Comparison of ENCODE assay signal across 26 cellular contexts in genomic region chr7:45060295-45060694, GRCh38. TPM values are rescaled to one million over a fixed set of nuclear protein-coding genes. Genes with fewer than 3 reads are reported as not detected.
DNase-seq lines count a peak whose midpoint lies in the region; ATAC-seq and TF ChIP-seq lines count a peak whose summit lies in the region.
"Had no signal": no experiment of that assay in that cellular context is flagged by ENCODE, and none has a peak within 500 bp of the region (broad histone marks: within the 10 kb centered on the region; RNA-seq: fewer than 3 reads in every experiment).

No MANE protein-coding gene starts in this region.

- H3K36me3 ChIP-seq in CD4-positive, CD25-positive, alpha-beta regulatory T cell (ENCODE audit: control insufficient read depth, insufficient read depth, low read length) = peaks cover 67% of the 10 kb centered on the region
- H3K36me3 ChIP-seq in naive thymus-derived CD4-positive, alpha-beta T cell (ENCODE audit: control insufficient read depth in 2 of 3, insufficient read depth in 3 of 3, low read length in 3 of 3) = peaks cover 10 to 40% (median 11%) of the 10 kb centered on the region in 3 experiments
- H3K36me3 ChIP-seq in neural progenitor cell = no peaks in the 10 kb centered on the region
- H3K36me3 ChIP-seq: pancreas had no signal

- no peak overlapping the region for H3K9ac ChIP-seq in neural progenitor cell

- peak overlapping the region; percentile 10 for H3K4me3 Mint-ChIP-seq in T-helper 2 cell treated with Interferon-gamma antibody and Interleukin-4, amounts not matched to agents 5 μg/mL and 100 μg/mL, for 36 hours
- H3K4me3 Mint-ChIP-seq in CD4-positive, CD25-positive, alpha-beta regulatory T cell = peak overlapping the region in 3 of 4 donors; percentile 30 to 69 (median 52)
- H3K4me3 Mint-ChIP-seq in activated B cell treated with CpG ODN at 0.5 μM for 24 hours (no peak overlapping the region), neural progenitor cell (no peak overlapping the region)
- peak overlapping the region in 8 of 10 donors; percentile 5 to 59 (median 39) for H3K4me3 Mint-ChIP-seq in naive thymus-derived CD4-positive, alpha-beta T cell
- H3K4me3 Mint-ChIP-seq: activated CD4-positive, alpha-beta T cell treated with anti-CD3 and anti-CD28 coated beads, Interleukin-2, amount 10 ng/mL, durations not matched to agents 7 days and 5 days had no signal

- peaks cover 63% of the 10 kb centered on the region for H3K36me3 Mint-ChIP-seq in T-helper 2 cell treated with Interferon-gamma antibody and Interleukin-4, amounts not matched to agents 5 μg/mL and 100 μg/mL, for 36 hours (ENCODE audit: low read depth)
- peaks cover 57% of the 10 kb centered on the region for H3K36me3 Mint-ChIP-seq in CD4-positive, CD25-positive, alpha-beta regulatory T cell
- peaks cover 64% of the 10 kb centered on the region for H3K36me3 Mint-ChIP-seq in activated B cell treated with CpG ODN at 0.5 μM for 24 hours (ENCODE audit: low read depth)
- H3K36me3 Mint-ChIP-seq in naive thymus-derived CD4-positive, alpha-beta T cell = peaks cover 9 to 51% (median 21%) of the 10 kb centered on the region in 5 donors
- peaks cover 14% of the 10 kb centered on the region for H3K36me3 Mint-ChIP-seq in neural progenitor cell

- CTCF ChIA-PET in activated B cell treated with CpG ODN at 0.5 μM for 24 hours (lab: Charles Lee) = no interaction called here
- CTCF ChIA-PET in naive thymus-derived CD4-positive, alpha-beta T cell (lab: Charles Lee) = no interaction called here

- H3K9me3 ChIP-seq in CD4-positive, CD25-positive, alpha-beta regulatory T cell (ENCODE audit: control insufficient read depth in 2 of 2, low read length in 2 of 2) = no peaks in the 10 kb centered on the region
- no peaks in the 10 kb centered on the region for H3K9me3 ChIP-seq in naive thymus-derived CD4-positive, alpha-beta T cell (ENCODE audit: control insufficient read depth in 2 of 3, low read length in 3 of 3)
- no peaks in the 10 kb centered on the region for H3K9me3 ChIP-seq in neural progenitor cell (ENCODE audit: low read depth)
- H3K9me3 ChIP-seq: left lung, pancreas, right atrium auricular region, SJCRH30, testis had no signal

- H3K9me3 Mint-ChIP-seq in T-helper 2 cell treated with Interferon-gamma antibody and Interleukin-4, amounts not matched to agents 5 μg/mL and 100 μg/mL, for 36 hours = no peaks in the 10 kb centered on the region
- H3K9me3 Mint-ChIP-seq in CD4-positive, CD25-positive, alpha-beta regulatory T cell = no peaks in the 10 kb centered on the region
- H3K9me3 Mint-ChIP-seq in activated B cell treated with CpG ODN at 0.5 μM for 24 hours = no peaks in the 10 kb centered on the region
- no peaks in the 10 kb centered on the region for H3K9me3 Mint-ChIP-seq in naive thymus-derived CD4-positive, alpha-beta T cell
- H3K9me3 Mint-ChIP-seq in neural progenitor cell = no peaks in the 10 kb centered on the region
- H3K9me3 Mint-ChIP-seq: activated CD4-positive, alpha-beta T cell treated with anti-CD3 and anti-CD28 coated beads, Interleukin-2, amount 10 ng/mL, durations not matched to agents 7 days and 5 days had no signal

- H3K4me1 ChIP-seq in CD4-positive, CD25-positive, alpha-beta regulatory T cell (ENCODE audit: control insufficient read depth, insufficient read depth, low read length, poor library complexity, severe bottlenecking) = peaks cover 49% of the 10 kb centered on the region
- H3K4me1 ChIP-seq in naive thymus-derived CD4-positive, alpha-beta T cell (ENCODE audit: control insufficient read depth in 2 of 2, insufficient read depth in 2 of 2, low read length in 2 of 2) = peaks cover 5 to 36% of the 10 kb centered on the region in 2 donors
- no peaks in the 10 kb centered on the region for H3K4me1 ChIP-seq in neural progenitor cell
- H3K4me1 ChIP-seq: pancreas, right atrium auricular region, SJCRH30, testis had no signal

- H3K27me3 ChIP-seq in CD4-positive, CD25-positive, alpha-beta regulatory T cell (ENCODE audit: control insufficient read depth, insufficient read depth, low read length) = no peaks in the 10 kb centered on the region
- no peaks in the 10 kb centered on the region for H3K27me3 ChIP-seq in naive thymus-derived CD4-positive, alpha-beta T cell (ENCODE audit: control insufficient read depth in 2 of 2, insufficient read depth in 2 of 2, low read length in 2 of 2)
- no peaks in the 10 kb centered on the region for H3K27me3 ChIP-seq in neural progenitor cell
- H3K27me3 ChIP-seq: left lung, pancreas, right atrium auricular region, SJCRH30, testis had no signal

- H3K27ac ChIP-seq in CD4-positive, CD25-positive, alpha-beta regulatory T cell (ENCODE audit: insufficient read depth, low read length, poor library complexity, severe bottlenecking) = peak overlapping the region; percentile 48
- H3K27ac ChIP-seq in naive thymus-derived CD4-positive, alpha-beta T cell (ENCODE audit: low read depth, low read length) = peak overlapping the region; percentile 22
- H3K27ac ChIP-seq in neural progenitor cell = no peak overlapping the region
- H3K27ac ChIP-seq: 22Rv1, left lung, pancreas, right atrium auricular region, SJCRH30, testis had no signal

- no peaks in the 10 kb centered on the region for H3K27me3 Mint-ChIP-seq in T-helper 2 cell treated with Interferon-gamma antibody and Interleukin-4, amounts not matched to agents 5 μg/mL and 100 μg/mL, for 36 hours (ENCODE audit: low read depth)
- H3K27me3 Mint-ChIP-seq in CD4-positive, CD25-positive, alpha-beta regulatory T cell = no peaks in the 10 kb centered on the region
- no peaks in the 10 kb centered on the region for H3K27me3 Mint-ChIP-seq in activated B cell treated with CpG ODN at 0.5 μM for 24 hours
- no peaks in the 10 kb centered on the region for H3K27me3 Mint-ChIP-seq in naive thymus-derived CD4-positive, alpha-beta T cell
- H3K27me3 Mint-ChIP-seq in neural progenitor cell (ENCODE audit: insufficient read depth, low read depth) = peaks cover 1% of the 10 kb centered on the region
- H3K27me3 Mint-ChIP-seq: activated CD4-positive, alpha-beta T cell treated with anti-CD3 and anti-CD28 coated beads, Interleukin-2, amount 10 ng/mL, durations not matched to agents 7 days and 5 days had no signal

- TF ChIP-seq CTCF in activated B cell treated with CpG ODN at 0.5 μM for 24 hours (IDR thresholded peaks at IDR 0.05) (no peak), neural progenitor cell (IDR thresholded peaks at IDR 0.05) (no peak)

- no peaks in the 10 kb centered on the region for H3F3A ChIP-seq in neural progenitor cell (ENCODE audit: low read depth)

- no peak for DNase-seq in T-helper 2 cell treated with Interferon-gamma antibody and Interleukin-4, amounts not matched to agents 5 μg/mL and 100 μg/mL, for 36 hours (ENCODE audit: low spot score)
- DNase-seq in T-helper 2 cell (no peak), activated B cell treated with CpG ODN at 0.5 μM for 24 hours (no peak), SKM-1 (lab: John Stamatoyannopoulos, UW; ENCODE audit: unreplicated experiment) (no peak), NOMO-1 (lab: John Stamatoyannopoulos, UW; ENCODE audit: unreplicated experiment in 2 of 2) (no peak), neural progenitor cell (ENCODE audit: low spot score) (no peak)
- no peak for DNase-seq in CD4-positive, CD25-positive, alpha-beta regulatory T cell
- no peak for DNase-seq in naive thymus-derived CD4-positive, alpha-beta T cell
- DNase-seq: activated CD4-positive, alpha-beta T cell treated with anti-CD3 and anti-CD28 coated beads, Interleukin-2, amount 10 ng/mL, durations not matched to agents 7 days and 5 days; activated CD8-positive, alpha-beta memory T cell treated with anti-CD3 and anti-CD28 coated beads, Interleukin-2, amount 50 U/mL, for 48 hours; activated gamma-delta T cell treated with Interleukin-2 at 50 U/mL for 16 hours; amygdala; left lung; NCI-H1417; NCI-H2081; NCI-H2227 treated with DMSO at 0.1 percent for 48 hours; NCI-H69; pancreas; SJCRH30; stimulated activated CD4-positive, alpha-beta T cell treated with anti-CD3 and anti-CD28 coated beads, Interleukin-2, amount 100 ng/mL, for 24 hours; T-helper 1 cell; testis had no signal

- H3K4me2 ChIP-seq in neural progenitor cell = no peak overlapping the region
- H3K4me2 ChIP-seq: smooth muscle cell had no signal

- no peak for ATAC-seq in CD4-positive, CD25-positive, alpha-beta regulatory T cell (ENCODE audit: low read depth in 2 of 2)
- ATAC-seq in activated B cell treated with CpG ODN at 0.5 μM for 24 hours (ENCODE audit: low read depth) = no peak
- no peak for ATAC-seq in naive thymus-derived CD4-positive, alpha-beta T cell
- ATAC-seq: HCT116, left lung, pancreas had no signal

- peaks cover 18% of the 10 kb centered on the region for H3K79me2 ChIP-seq in neural progenitor cell (ENCODE audit: low read depth)

- intact Hi-C loops in activated B cell treated with CpG ODN at 0.5 μM for 24 hours (cut with micrococcal nuclease) = loop anchor here (5.0 kb wide), 2 partner anchors 52 to 58 kb away; partner anchors contain the start of genes CCM2 and TBRG4
- intact Hi-C loops in naive thymus-derived CD4-positive, alpha-beta T cell (cut with micrococcal nuclease) = loop anchor here in 1 of 2 donors (5.0 kb wide), 1 partner anchor 33 kb away; no protein-coding TSS in a partner anchor

- peak overlapping the region; percentile 8 for H3K4me3 ChIP-seq in CD4-positive, CD25-positive, alpha-beta regulatory T cell (ENCODE audit: low read depth, low read length)
- no peak overlapping the region for H3K4me3 ChIP-seq in naive thymus-derived CD4-positive, alpha-beta T cell (ENCODE audit: low read length)
- no peak overlapping the region for H3K4me3 ChIP-seq in neural progenitor cell
- H3K4me3 ChIP-seq: left lung, pancreas, right atrium auricular region, SJCRH30, smooth muscle cell, testis had no signal

- H3K27ac Mint-ChIP-seq in T-helper 2 cell treated with Interferon-gamma antibody and Interleukin-4, amounts not matched to agents 5 μg/mL and 100 μg/mL, for 36 hours = peak overlapping the region; percentile 41
- H3K27ac Mint-ChIP-seq in CD4-positive, CD25-positive, alpha-beta regulatory T cell = peak overlapping the region; percentile 55 to 77 (median 73)
- peak overlapping the region; percentile 47 for H3K27ac Mint-ChIP-seq in activated B cell treated with CpG ODN at 0.5 μM for 24 hours
- H3K27ac Mint-ChIP-seq in naive thymus-derived CD4-positive, alpha-beta T cell = peak overlapping the region; percentile 13 to 86 (median 74)
- no peak overlapping the region for H3K27ac Mint-ChIP-seq in neural progenitor cell
- H3K27ac Mint-ChIP-seq: activated CD4-positive, alpha-beta T cell treated with anti-CD3 and anti-CD28 coated beads, Interleukin-2, amount 10 ng/mL, durations not matched to agents 7 days and 5 days had no signal

- POLR2A ChIA-PET in activated B cell treated with CpG ODN at 0.5 μM for 24 hours (lab: Charles Lee) = no interaction called here
- POLR2A ChIA-PET in naive thymus-derived CD4-positive, alpha-beta T cell (lab: Charles Lee) = no interaction called here

- H4K20me1 ChIP-seq in neural progenitor cell (ENCODE audit: low read depth) = peaks cover 18% of the 10 kb centered on the region

- peaks cover 45% of the 10 kb centered on the region for H3K4me1 Mint-ChIP-seq in T-helper 2 cell treated with Interferon-gamma antibody and Interleukin-4, amounts not matched to agents 5 μg/mL and 100 μg/mL, for 36 hours (ENCODE audit: low read depth)
- peaks cover 35 to 93% (median 66%) of the 10 kb centered on the region in 4 donors for H3K4me1 Mint-ChIP-seq in CD4-positive, CD25-positive, alpha-beta regulatory T cell
- H3K4me1 Mint-ChIP-seq in activated B cell treated with CpG ODN at 0.5 μM for 24 hours (peaks cover 64% of the 10 kb centered on the region), neural progenitor cell (no peaks in the 10 kb centered on the region)
- H3K4me1 Mint-ChIP-seq in naive thymus-derived CD4-positive, alpha-beta T cell = peaks cover 41 to 87% (median 75%) of the 10 kb centered on the region in 7 donors

- no peak overlapping the region for H2AFZ ChIP-seq in neural progenitor cell (replicated peaks)

RNA-seq across cellular contexts. Expression of gene NACAD, which starts 28.5 kb away (rescaled TPM):
- total RNA-seq in CD4-positive, CD25-positive, alpha-beta regulatory T cell = 0.07 TPM
- not detected for polyA plus RNA-seq in CD4-positive, CD25-positive, alpha-beta regulatory T cell
- total RNA-seq in activated B cell treated with CpG ODN at 0.5 μM for 24 hours (0.33 and 0.93 TPM in 2 replicates), neural progenitor cell (ENCODE audit: low replicate concordance) (0.39 and 1.5 TPM in 2 replicates)
- under 1 TPM in 1 of 5 experiments, not detected in 4; 0.15 TPM for total RNA-seq in naive thymus-derived CD4-positive, alpha-beta T cell
- polyA plus RNA-seq in naive thymus-derived CD4-positive, alpha-beta T cell = under 1 TPM in 1 of 2 donors, not detected in 1; 0.08 TPM
- total RNA-seq: activated CD4-positive, alpha-beta T cell treated with anti-CD3 and anti-CD28 coated beads, Interleukin-2, amount 10 ng/mL, durations not matched to agents 7 days and 5 days had no signal

RNA-seq across cellular contexts. Expression of gene TBRG4, which starts 51.2 kb away (rescaled TPM):
- total RNA-seq in CD4-positive, CD25-positive, alpha-beta regulatory T cell = 48.4 TPM
- 10 to 100 TPM; 42.6 to 54.3 (median 45.2) TPM for polyA plus RNA-seq in CD4-positive, CD25-positive, alpha-beta regulatory T cell
- total RNA-seq in activated B cell treated with CpG ODN at 0.5 μM for 24 hours = 109 and 128 TPM in 2 replicates
- total RNA-seq in naive thymus-derived CD4-positive, alpha-beta T cell = 100 to 1,000 TPM in 4 of 5 experiments, 10 to 100 TPM in 1; 93.7 to 143 (median 107) TPM
- polyA plus RNA-seq in naive thymus-derived CD4-positive, alpha-beta T cell = 10 to 100 TPM; 55.1 to 99.1 TPM
- total RNA-seq in neural progenitor cell (ENCODE audit: low replicate concordance) = 32.2 and 63.7 TPM in 2 replicates

Comparison
In these comparisons a context has a peak if more than half of its experiments do, and no peak if none do; other contexts are left out.
1. H3K4me3 Mint-ChIP-seq: peak in T-helper 2 cell treated with Interferon-gamma antibody and Interleukin-4, amounts not matched to agents 5 μg/mL and 100 μg/mL, for 36 hours (single experiment), CD4-positive, CD25-positive, alpha-beta regulatory T cell (3 of 4) and naive thymus-derived CD4-positive, alpha-beta T cell (8 of 10); none in activated B cell treated with CpG ODN at 0.5 μM for 24 hours (single experiment) and neural progenitor cell (single experiment).